In genomic region chr6:96885187-96885631, GRCh38 we compare ENCODE assay signal across 8 cellular contexts. TPM values are rescaled to one million over a fixed set of nuclear protein-coding genes. Genes with fewer than 3 reads are reported as not detected.
A peak's percentile ranks its signal among the peaks of the same experiment; 100 is the strongest.
DNase-seq lines count a peak whose midpoint lies in the region; ATAC-seq and TF ChIP-seq lines count a peak whose summit lies in the region.
"Not testable (repeated sequence)": the region's sequence is repeated elsewhere in the genome, so short reads cannot be mapped to it uniquely, and the experiment has no call there.

No MANE protein-coding gene starts in this region.

- peak overlapping the region; percentile 7 for H3K27ac Mint-ChIP-seq in activated CD4-positive, alpha-beta memory T cell treated with anti-CD3 and anti-CD28 coated beads, Interleukin-2, amount 10 ng/mL, durations not matched to agents 7 days and 5 days
- not testable (repeated sequence) for H3K27ac Mint-ChIP-seq in memory B cell

- not testable (repeated sequence) for H3K36me3 Mint-ChIP-seq in activated CD4-positive, alpha-beta memory T cell treated with anti-CD3 and anti-CD28 coated beads, Interleukin-2, amount 10 ng/mL, durations not matched to agents 7 days and 5 days (ENCODE audit: low read depth); memory B cell

- POLR2A ChIA-PET in activated CD4-positive, alpha-beta memory T cell treated with anti-CD3 and anti-CD28 coated beads, Interleukin-2, amount 10 ng/mL, durations not matched to agents 7 days and 5 days (lab: Charles Lee) = interaction anchor here (1.2 to 1.8 kb wide), 3 partner anchors 23 to 363 kb away, joined by 4 to 5 read pairs (median 5); partner anchors contain the start of genes GPR63 and UFL1

- DNase-seq in COLO668 (lab: John Stamatoyannopoulos, UW; ENCODE audit: unreplicated experiment) (peak; percentile 18), LNCaP clone FGC (ENCODE audit: low read depth) (peak; percentile 46), NCI-H526 (lab: John Stamatoyannopoulos, UW) (peak; percentile 69 to 88)
- DNase-seq in activated CD4-positive, alpha-beta memory T cell treated with anti-CD3 and anti-CD28 coated beads, Interleukin-2, amount 10 ng/mL, durations not matched to agents 7 days and 5 days = peak; percentile 25
- not testable (repeated sequence) for DNase-seq in memory B cell (ENCODE audit: low spot score in 2 of 2)

- not testable (repeated sequence) for TF ChIP-seq CTCF in LNCaP clone FGC (IDR thresholded peaks at IDR 0.05; ENCODE audit: control insufficient read depth, extremely low read depth, insufficient read depth)

- H3K4me3 Mint-ChIP-seq in activated CD4-positive, alpha-beta memory T cell treated with anti-CD3 and anti-CD28 coated beads, Interleukin-2, amount 10 ng/mL, durations not matched to agents 7 days and 5 days = peak overlapping the region; percentile 31
- peak overlapping the region; percentile 6 for H3K4me3 Mint-ChIP-seq in memory B cell

- CTCF ChIA-PET in activated CD4-positive, alpha-beta memory T cell treated with anti-CD3 and anti-CD28 coated beads, Interleukin-2, amount 10 ng/mL, durations not matched to agents 7 days and 5 days (lab: Charles Lee) = interaction anchor here (0.8 kb wide), 1 partner anchor 11 kb away, joined by 3 read pairs; no protein-coding TSS in a partner anchor

- ATAC-seq in GM18873 (IDR thresholded peaks at IDR 0.05; ENCODE audit: low FRiP score, unreplicated experiment) = peak; percentile 73
- ATAC-seq in GM21723 (IDR thresholded peaks at IDR 0.05; ENCODE audit: unreplicated experiment) = peak; percentile 80
- ATAC-seq in HG03066 (IDR thresholded peaks at IDR 0.05; ENCODE audit: low read depth, unreplicated experiment) = peak; percentile 95
- peak; percentile 71 for ATAC-seq in memory B cell (ENCODE audit: low read depth)

- H3K27me3 Mint-ChIP-seq in activated CD4-positive, alpha-beta memory T cell treated with anti-CD3 and anti-CD28 coated beads, Interleukin-2, amount 10 ng/mL, durations not matched to agents 7 days and 5 days; memory B cell: not testable (repeated sequence)

- H3K4me3 ChIP-seq in LNCaP clone FGC (ENCODE audit: low read depth, low read length) = not testable (repeated sequence)

- H3K9me3 Mint-ChIP-seq in activated CD4-positive, alpha-beta memory T cell treated with anti-CD3 and anti-CD28 coated beads, Interleukin-2, amount 10 ng/mL, durations not matched to agents 7 days and 5 days; memory B cell: not testable (repeated sequence)

- peaks cover 13% of the 10 kb centered on the region for H3K4me1 Mint-ChIP-seq in activated CD4-positive, alpha-beta memory T cell treated with anti-CD3 and anti-CD28 coated beads, Interleukin-2, amount 10 ng/mL, durations not matched to agents 7 days and 5 days
- not testable (repeated sequence) for H3K4me1 Mint-ChIP-seq in memory B cell

RNA-seq across cellular contexts. Expression of gene NDUFAF4, which starts 12.5 kb away (rescaled TPM):
- 10 to 100 TPM; 23.3 to 26.1 TPM for total RNA-seq in activated CD4-positive, alpha-beta memory T cell treated with anti-CD3 and anti-CD28 coated beads, Interleukin-2, amount 10 ng/mL, durations not matched to agents 7 days and 5 days

RNA-seq across cellular contexts. Expression of gene KLHL32, which starts 39.3 kb away (rescaled TPM):
- 1 to 10 TPM; 1.5 to 2.1 TPM for total RNA-seq in activated CD4-positive, alpha-beta memory T cell treated with anti-CD3 and anti-CD28 coated beads, Interleukin-2, amount 10 ng/mL, durations not matched to agents 7 days and 5 days

RNA-seq across cellular contexts. Expression of gene GPR63, which starts 47.9 kb away (rescaled TPM):
- total RNA-seq in activated CD4-positive, alpha-beta memory T cell treated with anti-CD3 and anti-CD28 coated beads, Interleukin-2, amount 10 ng/mL, durations not matched to agents 7 days and 5 days = 1 to 10 TPM; 3.5 to 3.7 TPM
